ENCODE assay signal across 1 cellular context in the genomic region with DNA sequence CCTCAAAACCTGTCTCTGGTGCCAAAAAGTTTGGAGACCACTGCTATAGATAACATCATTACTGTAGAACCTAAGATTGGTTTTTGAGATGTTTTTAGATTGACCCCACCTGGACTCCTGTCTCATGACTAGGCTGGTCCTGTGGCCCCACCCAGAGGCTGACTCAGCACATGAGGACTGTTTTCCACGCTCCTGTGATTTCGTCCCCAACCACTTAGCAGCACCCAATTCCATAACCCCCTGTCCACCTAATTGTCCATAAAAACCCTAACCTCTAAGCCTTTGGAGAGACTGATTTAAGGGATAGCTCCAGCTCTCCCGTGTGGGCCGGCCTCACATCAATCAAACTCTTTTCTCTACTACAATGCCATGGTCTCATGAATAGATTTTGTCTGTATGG.
TF ChIP-seq lines count a peak whose summit lies in the region.

No MANE protein-coding gene starts in this region.

TF ChIP-seq in IMR-90, 13 proteins besides CTCF, POLR2A, EP300 and RAD21:
- no peak for TF ChIP-seq MAZ (IDR thresholded peaks at IDR 0.05; ENCODE audit: borderline replicate concordance, low read depth, low read length)
- TF ChIP-seq, protein P1, sequence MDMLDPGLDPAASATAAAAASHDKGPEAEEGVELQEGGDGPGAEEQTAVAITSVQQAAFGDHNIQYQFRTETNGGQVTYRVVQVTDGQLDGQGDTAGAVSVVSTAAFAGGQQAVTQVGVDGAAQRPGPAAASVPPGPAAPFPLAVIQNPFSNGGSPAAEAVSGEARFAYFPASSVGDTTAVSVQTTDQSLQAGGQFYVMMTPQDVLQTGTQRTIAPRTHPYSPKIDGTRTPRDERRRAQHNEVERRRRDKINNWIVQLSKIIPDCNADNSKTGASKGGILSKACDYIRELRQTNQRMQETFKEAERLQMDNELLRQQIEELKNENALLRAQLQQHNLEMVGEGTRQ (IDR thresholded peaks at IDR 0.05; ENCODE audit: low read depth, low read length) = no peak
- TF ChIP-seq RFX5 (IDR thresholded peaks at IDR 0.05; ENCODE audit: low read depth, low read length) = no peak
- TF ChIP-seq, protein P2, sequence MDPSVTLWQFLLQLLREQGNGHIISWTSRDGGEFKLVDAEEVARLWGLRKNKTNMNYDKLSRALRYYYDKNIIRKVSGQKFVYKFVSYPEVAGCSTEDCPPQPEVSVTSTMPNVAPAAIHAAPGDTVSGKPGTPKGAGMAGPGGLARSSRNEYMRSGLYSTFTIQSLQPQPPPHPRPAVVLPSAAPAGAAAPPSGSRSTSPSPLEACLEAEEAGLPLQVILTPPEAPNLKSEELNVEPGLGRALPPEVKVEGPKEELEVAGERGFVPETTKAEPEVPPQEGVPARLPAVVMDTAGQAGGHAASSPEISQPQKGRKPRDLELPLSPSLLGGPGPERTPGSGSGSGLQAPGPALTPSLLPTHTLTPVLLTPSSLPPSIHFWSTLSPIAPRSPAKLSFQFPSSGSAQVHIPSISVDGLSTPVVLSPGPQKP (IDR thresholded peaks at IDR 0.05; ENCODE audit: borderline replicate concordance, low read depth, low read length) = no peak
- TF ChIP-seq NFE2L2 (IDR thresholded peaks at IDR 0.05; ENCODE audit: low read depth, low read length) = no peak
- TF ChIP-seq FOS (IDR thresholded peaks at IDR 0.05; ENCODE audit: low read depth, low read length) = no peak
- no peak for TF ChIP-seq CHD1 (IDR thresholded peaks at IDR 0.05; ENCODE audit: low read depth, low read length)
- no peak for TF ChIP-seq MXI1 (IDR thresholded peaks at IDR 0.05; ENCODE audit: borderline replicate concordance, low read depth, low read length)
- no peak for TF ChIP-seq BHLHE40 (IDR thresholded peaks at IDR 0.05; ENCODE audit: low read depth, low read length)
- TF ChIP-seq SMC3 (IDR thresholded peaks at IDR 0.05; ENCODE audit: low read depth, low read length) = no peak
- no peak for TF ChIP-seq MAFK (IDR thresholded peaks at IDR 0.05; ENCODE audit: low read depth, low read length)
- TF ChIP-seq CEBPB (IDR thresholded peaks at IDR 0.05; ENCODE audit: low read depth, low read length) = no peak
- TF ChIP-seq RCOR1 (IDR thresholded peaks at IDR 0.05; ENCODE audit: insufficient replicate concordance, low read length) = no peak
